Comparison of ENCODE assay signal across 11 cellular contexts in the genomic region with DNA sequence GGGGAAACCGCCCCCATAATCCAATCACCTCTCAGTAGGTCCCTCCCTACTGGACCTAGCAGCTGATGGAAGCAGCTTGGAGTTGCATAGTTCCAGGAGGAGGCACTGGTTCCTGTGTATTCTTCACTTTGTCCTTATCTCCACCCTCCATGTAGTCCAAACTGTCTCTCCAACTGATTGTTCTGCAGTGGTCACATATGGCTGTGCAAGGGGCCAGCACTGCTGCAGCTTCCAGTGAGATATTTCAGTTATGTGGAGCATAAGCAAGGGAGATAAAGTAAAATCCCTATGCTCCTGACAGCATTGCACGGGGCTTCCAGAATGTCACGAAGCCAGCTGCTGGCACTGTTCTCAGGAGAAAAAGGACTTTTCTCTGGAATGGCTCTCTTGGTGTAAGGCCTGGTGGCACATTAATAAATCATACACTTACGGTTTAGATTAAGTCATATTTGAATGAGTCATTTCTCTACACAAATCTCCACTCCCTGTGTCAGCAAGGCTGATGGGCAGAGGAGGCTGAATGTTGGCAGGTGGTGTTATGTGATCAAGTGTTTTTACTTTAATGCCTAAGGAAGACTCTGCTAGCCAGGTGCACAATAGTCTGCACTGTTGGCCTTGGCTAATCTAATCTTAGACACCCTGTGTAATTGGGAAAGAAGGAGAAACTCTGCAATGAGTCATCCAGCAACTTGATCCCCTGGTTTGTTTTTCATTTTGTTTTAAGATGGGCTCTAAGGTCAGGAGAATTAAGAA.
DNase-seq lines count a peak whose midpoint lies in the region; ATAC-seq and TF ChIP-seq lines count a peak whose summit lies in the region.
"Had no signal": no experiment of that assay in that cellular context is flagged by ENCODE, and none has a peak within 500 bp of the region (broad histone marks: within the 10 kb centered on the region; RNA-seq: fewer than 3 reads in every experiment).

No MANE protein-coding gene starts in this region.

- no peaks in the 10 kb centered on the region for H3K9me3 ChIP-seq in mesodermal cell (ENCODE audit: control insufficient read depth, low read length)
- no peaks in the 10 kb centered on the region for H3K9me3 ChIP-seq in psoas muscle

- WGBS in mesodermal cell (ENCODE audit: insufficient coverage in 2 of 2), 2 experiments = no CpG with 5 or more reads among the region's 4 CpGs
- WGBS in psoas muscle, 3 donors = 36 to 47% (median 39%) methylated on average over 4 of the region's 4 CpGs

- H3K4me3 ChIP-seq in cardiac fibroblast (replicated peaks in 1 of 2; ENCODE audit: low read depth in 2 of 2, low read length in 2 of 2) = no peak overlapping the region
- H3K4me3 ChIP-seq in mesodermal cell (ENCODE audit: extremely low read depth, insufficient read depth, low read length, poor library complexity, severe bottlenecking) = no peak overlapping the region
- H3K4me3 ChIP-seq in psoas muscle = no peak overlapping the region

- DNase-seq in Calu3 (peak; percentile 80), NCI-H226 (peak; percentile 74), cardiac fibroblast (ENCODE audit: low read depth in 2 of 2) (peak; percentile 9 to 16), psoas muscle (no peak)
- DNase-seq in activated CD4-positive, alpha-beta T cell treated with anti-CD3 and anti-CD28 coated beads, Interleukin-2, amount 10 ng/mL, durations not matched to agents 7 days and 5 days = no peak
- DNase-seq: activated CD8-positive, alpha-beta T cell treated with anti-CD3 and anti-CD28 coated beads, Interleukin-2, amount 10 ng/mL, durations not matched to agents 7 days and 5 days; CD8-positive, alpha-beta T cell; effector memory CD4-positive, alpha-beta T cell had no signal

- intact Hi-C loops in Calu3 (cut with micrococcal nuclease; ENCODE audit: unreplicated experiment) (loop anchor here (2.0 kb wide), 2 partner anchors 51 to 93 kb away; a partner anchor contains a TSS), psoas muscle (cut with DNase I) (no loop called here)

- H3K27me3 ChIP-seq in psoas muscle (ENCODE audit: insufficient read depth in 3 of 3, low read length in 2 of 3) = no peaks in the 10 kb centered on the region

- peak overlapping the region; percentile 65 for H3K4me3 Mint-ChIP-seq in Calu3 (ENCODE audit: low read depth, unreplicated experiment)
- no peak overlapping the region for H3K4me3 Mint-ChIP-seq in activated CD4-positive, alpha-beta T cell treated with anti-CD3 and anti-CD28 coated beads, Interleukin-2, amount 10 ng/mL, durations not matched to agents 7 days and 5 days
- H3K4me3 Mint-ChIP-seq: activated CD8-positive, alpha-beta T cell treated with anti-CD3 and anti-CD28 coated beads, Interleukin-2, amount 10 ng/mL, durations not matched to agents 7 days and 5 days; CD8-positive, alpha-beta T cell had no signal

- H3K27ac ChIP-seq in mesodermal cell (ENCODE audit: low read depth, low read length, severe bottlenecking) (peak overlapping the region; percentile 56), psoas muscle (no peak overlapping the region)

- no TSS peak for BruUV-seq in Calu3 (replicated peaks; lab: Mats Ljungman, UMichigan)

- CTCF ChIA-PET in Calu3 (lab: Charles Lee) = interaction anchor here (1.0 kb wide), 1 partner anchor 14 kb away, joined by 3 read pairs; no protein-coding TSS in a partner anchor
- CTCF ChIA-PET in activated CD4-positive, alpha-beta T cell treated with anti-CD3 and anti-CD28 coated beads, Interleukin-2, amount 10 ng/mL, durations not matched to agents 7 days and 5 days (lab: Charles Lee) = no interaction called here

- H3K36me3 ChIP-seq in mesodermal cell (ENCODE audit: control insufficient read depth, insufficient read depth, low read length) (no peaks in the 10 kb centered on the region), psoas muscle (ENCODE audit: insufficient read depth in 1 of 2, low read depth in 1 of 2) (no peaks in the 10 kb centered on the region)

- no peaks in the 10 kb centered on the region for H3K36me3 Mint-ChIP-seq in Calu3 (ENCODE audit: insufficient read depth, unreplicated experiment)
- no peaks in the 10 kb centered on the region for H3K36me3 Mint-ChIP-seq in activated CD4-positive, alpha-beta T cell treated with anti-CD3 and anti-CD28 coated beads, Interleukin-2, amount 10 ng/mL, durations not matched to agents 7 days and 5 days (ENCODE audit: low read depth)
- H3K36me3 Mint-ChIP-seq: CD8-positive, alpha-beta T cell had no signal

- POLR2A ChIA-PET in activated CD4-positive, alpha-beta T cell treated with anti-CD3 and anti-CD28 coated beads, Interleukin-2, amount 10 ng/mL, durations not matched to agents 7 days and 5 days (lab: Charles Lee) = no interaction called here

- H3K27me3 Mint-ChIP-seq in Calu3 (ENCODE audit: unreplicated experiment) = no peaks in the 10 kb centered on the region
- H3K27me3 Mint-ChIP-seq in activated CD4-positive, alpha-beta T cell treated with anti-CD3 and anti-CD28 coated beads, Interleukin-2, amount 10 ng/mL, durations not matched to agents 7 days and 5 days = peaks cover 7% of the 10 kb centered on the region

- H3K4me1 Mint-ChIP-seq in Calu3 (ENCODE audit: low read depth, unreplicated experiment) = peaks cover 61% of the 10 kb centered on the region
- H3K4me1 Mint-ChIP-seq in activated CD4-positive, alpha-beta T cell treated with anti-CD3 and anti-CD28 coated beads, Interleukin-2, amount 10 ng/mL, durations not matched to agents 7 days and 5 days = no peaks in the 10 kb centered on the region

- TF ChIP-seq CTCF in Calu3 (IDR thresholded peaks at IDR 0.05; ENCODE audit: unreplicated experiment) (no peak), cardiac fibroblast (IDR thresholded peaks at IDR 0.05; ENCODE audit: low read depth, low read length) (no peak), psoas muscle (IDR thresholded peaks at IDR 0.05) (no peak)

- H3K27ac Mint-ChIP-seq in Calu3 (ENCODE audit: unreplicated experiment) = peak overlapping the region; percentile 95
- H3K27ac Mint-ChIP-seq in activated CD4-positive, alpha-beta T cell treated with anti-CD3 and anti-CD28 coated beads, Interleukin-2, amount 10 ng/mL, durations not matched to agents 7 days and 5 days = no peak overlapping the region
- H3K27ac Mint-ChIP-seq: activated CD8-positive, alpha-beta T cell treated with anti-CD3 and anti-CD28 coated beads, Interleukin-2, amount 10 ng/mL, durations not matched to agents 7 days and 5 days; CD8-positive, alpha-beta T cell had no signal

- no peak for ATAC-seq in psoas muscle
- ATAC-seq in GM18520 (IDR thresholded peaks at IDR 0.05; ENCODE audit: unreplicated experiment) = no peak
- ATAC-seq in HG02763 (IDR thresholded peaks at IDR 0.05; ENCODE audit: unreplicated experiment) = no peak
- ATAC-seq: activated CD8-positive, alpha-beta T cell treated with anti-CD3 and anti-CD28 coated beads, Interleukin-2, amount 10 ng/mL, durations not matched to agents 7 days and 5 days; CD8-positive, alpha-beta T cell had no signal

- no peaks in the 10 kb centered on the region for H3K9me3 Mint-ChIP-seq in Calu3 (ENCODE audit: low read depth, unreplicated experiment)
- H3K9me3 Mint-ChIP-seq in activated CD4-positive, alpha-beta T cell treated with anti-CD3 and anti-CD28 coated beads, Interleukin-2, amount 10 ng/mL, durations not matched to agents 7 days and 5 days = no peaks in the 10 kb centered on the region

- H3K4me1 ChIP-seq in mesodermal cell (ENCODE audit: control insufficient read depth, insufficient read depth, low read length, poor library complexity, severe bottlenecking) (peaks cover 17% of the 10 kb centered on the region), psoas muscle (no peaks in the 10 kb centered on the region)

Comparison
In these comparisons a context has a peak if more than half of its experiments do, and no peak if none do; other contexts are left out.
1. DNase-seq: peak in Calu3 (single experiment), NCI-H226 (single experiment) and cardiac fibroblast (2 of 2); none in psoas muscle (0 of 2) and activated CD4-positive, alpha-beta T cell treated with anti-CD3 and anti-CD28 coated beads, Interleukin-2, amount 10 ng/mL, durations not matched to agents 7 days and 5 days (single experiment).